In genomic region chr4:128853741-128854140, GRCh38 we compare ENCODE assay signal across 1 cellular context.
TF ChIP-seq lines count a peak whose summit lies in the region.

No MANE protein-coding gene starts in this region.

TF ChIP-seq in GM23338, 12 proteins besides CTCF, POLR2A, EP300 and RAD21 (continued from another document):
- TF ChIP-seq ZNF462 (CRISPR knock-in tag; IDR thresholded peaks at IDR 0.05) = no peak
- TF ChIP-seq JUNB (IDR thresholded peaks at IDR 0.05; ENCODE audit: unreplicated experiment) = no peak
- TF ChIP-seq STAT1 (IDR thresholded peaks at IDR 0.05; ENCODE audit: unreplicated experiment) = no peak
- no peak for TF ChIP-seq NANOG (IDR thresholded peaks at IDR 0.05; ENCODE audit: borderline replicate concordance)
- no peak for TF ChIP-seq REST (IDR thresholded peaks at IDR 0.05; ENCODE audit: unreplicated experiment)
- TF ChIP-seq EZH2phosphoT487 (IDR thresholded peaks at IDR 0.05; ENCODE audit: unreplicated experiment) = no peak
- TF ChIP-seq CREB1 (CRISPR knock-in tag; IDR thresholded peaks at IDR 0.05; ENCODE audit: low read depth) = no peak
